In the genomic region with DNA sequence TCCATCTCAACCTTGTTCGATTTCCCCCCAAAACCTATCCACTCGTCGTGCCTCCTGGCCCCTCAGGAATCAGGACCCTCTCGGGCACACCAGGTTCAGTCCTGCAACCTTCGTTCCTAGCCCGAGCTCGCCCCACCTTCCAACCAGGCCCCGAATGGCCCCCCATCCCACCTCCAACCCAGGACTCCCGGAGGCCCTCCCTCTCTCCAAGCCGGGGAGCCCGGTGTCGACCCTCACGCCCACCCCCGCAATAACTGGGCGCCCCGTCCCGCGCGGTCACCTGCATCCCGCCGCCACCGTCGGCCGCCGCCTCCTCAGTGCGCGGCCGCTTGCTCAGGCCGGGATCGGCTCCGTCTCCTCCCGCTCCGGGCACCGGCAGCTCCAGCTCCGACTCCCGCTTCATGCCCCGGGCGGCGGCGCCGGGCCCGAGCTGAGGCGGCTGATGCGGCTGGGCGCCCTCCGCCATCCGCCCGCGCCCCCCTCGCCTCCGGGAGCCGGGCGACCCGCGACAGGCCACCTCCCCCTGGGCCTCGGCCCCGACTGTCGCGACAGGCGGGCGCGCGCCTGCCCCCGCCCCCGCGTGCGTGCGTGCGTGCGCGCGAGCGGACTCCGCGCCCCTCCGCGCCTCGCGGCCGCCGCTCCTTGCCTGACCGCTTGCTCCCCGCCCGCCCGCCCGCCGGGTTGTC, we compare ENCODE assay signal across 8 cellular contexts. TPM values are rescaled to one million over a fixed set of nuclear protein-coding genes. Genes with fewer than 3 reads are reported as not detected.
DNase-seq lines count a peak whose midpoint lies in the region; ATAC-seq and TF ChIP-seq lines count a peak whose summit lies in the region.

No MANE protein-coding gene starts in this region.

- WGBS in body of pancreas, 2 donors, result 0 to 1% methylated on average over 8 to 50 of the region's 87 CpGs
- 0 to 9% (median 1%) methylated on average over 14 to 87 of the region's 87 CpGs for WGBS in spleen, 5 donors

- H3K9me3 Mint-ChIP-seq in activated T-cell treated with anti-CD3 and anti-CD28 coated beads, Interleukin-2, amount 50 U/mL, for 4 hours, result no peaks in the 10 kb centered on the region
- H3K9me3 Mint-ChIP-seq in immature natural killer cell, result peaks cover 0 to 1% (median 0%) of the 10 kb centered on the region in 6 donors

- peak; percentile 30 to 42 for ATAC-seq in activated T-cell treated with anti-CD3 and anti-CD28 coated beads, Interleukin-2, amount 50 U/mL, for 4 hours
- peak; percentile 45 for ATAC-seq in body of pancreas
- ATAC-seq in GM18517 (IDR thresholded peaks at IDR 0.05; ENCODE audit: unreplicated experiment), result no peak
- ATAC-seq in GM18505 (IDR thresholded peaks at IDR 0.05; ENCODE audit: unreplicated experiment), result no peak

- intact Hi-C loops in body of pancreas (cut with DNase I), result no loop called here
- intact Hi-C loops in spleen (cut with DNase I; ENCODE audit: low total_unique reads), result no loop called here

- peaks cover 19% of the 10 kb centered on the region for H3K4me1 Mint-ChIP-seq in activated T-cell treated with anti-CD3 and anti-CD28 coated beads, Interleukin-2, amount 50 U/mL, for 4 hours (ENCODE audit: low read depth)
- H3K4me1 Mint-ChIP-seq in immature natural killer cell, result peaks cover 14 to 20% of the 10 kb centered on the region in 2 donors

- H3K27me3 ChIP-seq in body of pancreas (no peaks in the 10 kb centered on the region), spleen (replicated peaks in 1 of 7) (peaks cover 0 to 75% (median 13%) of the 10 kb centered on the region in 7 donors)

- H3K4me1 ChIP-seq in body of pancreas (peaks cover 18% of the 10 kb centered on the region), spleen (peaks cover 6 to 37% (median 16%) of the 10 kb centered on the region in 6 donors)

- H3K27me3 Mint-ChIP-seq in activated T-cell treated with anti-CD3 and anti-CD28 coated beads, Interleukin-2, amount 50 U/mL, for 4 hours (ENCODE audit: low read depth), result peaks cover 15% of the 10 kb centered on the region
- peaks cover 6 to 11% (median 11%) of the 10 kb centered on the region in 3 donors for H3K27me3 Mint-ChIP-seq in immature natural killer cell (ENCODE audit: low read depth in 3 of 3)

- H3K27ac ChIP-seq in body of pancreas, result peak overlapping the region; percentile 65 to 87 (median 83)
- H3K27ac ChIP-seq in spleen, result peak overlapping the region; percentile 48 to 86 (median 82)

- TF ChIP-seq POLR2A in NB4 (IDR thresholded peaks at IDR 0.05; ENCODE audit: extremely low read depth, insufficient read length) (peak; percentile 11), body of pancreas (IDR thresholded peaks at IDR 0.05) (no peak), spleen (IDR thresholded peaks at IDR 0.05) (no peak), GM18505 (IDR thresholded peaks at IDR 0.05; ENCODE audit: borderline replicate concordance, extremely low read depth, insufficient read depth, insufficient read length) (no peak)

- DNase-seq in activated T-cell treated with anti-CD3 and anti-CD28 coated beads, Interleukin-2, amount 50 U/mL, for 4 hours, result peak; percentile 9
- DNase-seq in activated T-cell treated with anti-CD3 and anti-CD28 coated beads for 4 hours, result no peak
- DNase-seq in NB4 (ENCODE audit: low read depth), result peak; percentile 53
- DNase-seq in body of pancreas, result peak in 3 of 4 donors; percentile 31 to 53 (median 33)
- DNase-seq in immature natural killer cell, result peak in 2 of 3 donors; percentile 9 to 23
- peak; percentile 81 for DNase-seq in spleen

- H3K27ac Mint-ChIP-seq in immature natural killer cell, result peak overlapping the region in 5 of 6 donors; percentile 1 to 69 (median 67)

- no peaks in the 10 kb centered on the region for H3K36me3 Mint-ChIP-seq in activated T-cell treated with anti-CD3 and anti-CD28 coated beads, Interleukin-2, amount 50 U/mL, for 4 hours (ENCODE audit: insufficient read depth)
- H3K36me3 Mint-ChIP-seq in immature natural killer cell, result no peaks in the 10 kb centered on the region

- TF ChIP-seq CTCF in NB4 (IDR thresholded peaks at IDR 0.05; ENCODE audit: low read depth, low read length) (no peak), body of pancreas (IDR thresholded peaks at IDR 0.05) (no peak), spleen (IDR thresholded peaks at IDR 0.05 in 8 of 11, conservative IDR thresholded peaks at IDR 0.05 in 3 of 11) (no peak)

- H3K4me3 ChIP-seq in NB4 (ENCODE audit: low read depth, low read length) (peak overlapping the region; percentile 54), body of pancreas (peak overlapping the region; percentile 31 to 54), spleen (peak overlapping the region; percentile 56 to 85 (median 70))

- no peaks in the 10 kb centered on the region for H3K9me3 ChIP-seq in body of pancreas
- H3K9me3 ChIP-seq in spleen, result no peaks in the 10 kb centered on the region

- H3K4me3 Mint-ChIP-seq in activated T-cell treated with anti-CD3 and anti-CD28 coated beads, Interleukin-2, amount 50 U/mL, for 4 hours, result peak overlapping the region; percentile 84
- H3K4me3 Mint-ChIP-seq in immature natural killer cell, result peak overlapping the region; percentile 81 to 91 (median 88)

- H3K36me3 ChIP-seq in body of pancreas (replicated peaks in 1 of 2; ENCODE audit: insufficient read depth in 1 of 2, low read depth in 2 of 2) (no peaks in the 10 kb centered on the region), spleen (no peaks in the 10 kb centered on the region)

RNA-seq across cellular contexts. Expression of a gene that starts 0.5 kb away (rescaled TPM):
- total RNA-seq in activated T-cell treated with anti-CD3 and anti-CD28 coated beads, Interleukin-2, amount 50 U/mL, for 4 hours, result 1 to 10 TPM; 5.6 to 6.9 (median 6.5) TPM
- 10 to 100 TPM; 28.7 to 31.1 TPM for total RNA-seq in body of pancreas
- 1 to 10 TPM in 2 of 3 donors, not detected in 1; 1.2 to 1.9 TPM for polyA plus RNA-seq in immature natural killer cell
- total RNA-seq in spleen, result 10 to 100 TPM; 23.2 to 39.6 (median 34.7) TPM
- polyA plus RNA-seq in spleen, result 1 to 10 TPM; 2.6 to 8.9 (median 2.7) TPM

Comparison
In these comparisons a context has a peak if more than half of its experiments do, and no peak if none do; other contexts are left out.
1. ATAC-seq: peak in activated T-cell treated with anti-CD3 and anti-CD28 coated beads, Interleukin-2, amount 50 U/mL, for 4 hours (2 of 2) and body of pancreas (single experiment); none in GM18517 (single experiment) and GM18505 (single experiment).
2. Peak in every context shown above with its lines, with median percentiles within 50 percentile points of each other: H3K4me3 ChIP-seq.